ENCODE assay signal across 8 cellular contexts in the genomic region with DNA sequence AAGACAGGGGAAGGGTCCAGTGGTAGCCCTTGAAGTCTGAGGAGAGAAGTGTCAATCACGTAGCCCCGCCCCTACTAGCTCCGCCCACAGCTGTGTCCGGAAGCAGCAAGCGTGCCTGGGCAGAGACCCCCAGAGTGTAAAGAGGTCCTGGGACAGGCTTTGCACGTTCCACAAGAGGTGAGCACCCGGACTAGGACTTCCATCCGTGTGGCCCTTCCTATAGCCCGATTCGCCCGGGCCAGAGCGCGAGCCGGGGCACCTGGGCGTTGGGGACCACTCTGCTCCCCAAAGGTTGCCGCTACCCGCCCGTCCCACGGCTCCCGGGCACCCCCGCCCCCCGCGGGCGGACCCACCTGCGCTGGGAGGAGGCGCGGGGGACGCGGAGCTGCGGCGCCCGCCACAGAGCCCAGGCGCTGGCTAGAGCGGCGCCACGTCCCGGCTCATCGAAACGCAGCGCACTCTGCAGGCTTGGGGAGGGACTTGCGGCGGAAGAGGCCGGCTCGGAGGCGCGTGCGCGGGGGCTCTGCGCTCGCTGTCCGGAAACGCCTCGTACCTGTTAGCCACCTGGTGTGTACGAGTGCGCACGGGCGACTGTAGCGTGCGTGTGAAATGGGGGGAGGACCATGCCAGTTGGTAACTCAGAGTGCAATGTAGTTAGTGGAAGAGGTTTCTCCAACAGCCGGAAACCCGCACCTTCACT. TPM values are rescaled to one million over a fixed set of nuclear protein-coding genes. Genes with fewer than 3 reads are reported as not detected.
A peak's percentile ranks its signal among the peaks of the same experiment; 100 is the strongest.
DNase-seq lines count a peak whose midpoint lies in the region; ATAC-seq, FAIRE-seq and TF ChIP-seq lines count a peak whose summit lies in the region.

A gene with protein sequence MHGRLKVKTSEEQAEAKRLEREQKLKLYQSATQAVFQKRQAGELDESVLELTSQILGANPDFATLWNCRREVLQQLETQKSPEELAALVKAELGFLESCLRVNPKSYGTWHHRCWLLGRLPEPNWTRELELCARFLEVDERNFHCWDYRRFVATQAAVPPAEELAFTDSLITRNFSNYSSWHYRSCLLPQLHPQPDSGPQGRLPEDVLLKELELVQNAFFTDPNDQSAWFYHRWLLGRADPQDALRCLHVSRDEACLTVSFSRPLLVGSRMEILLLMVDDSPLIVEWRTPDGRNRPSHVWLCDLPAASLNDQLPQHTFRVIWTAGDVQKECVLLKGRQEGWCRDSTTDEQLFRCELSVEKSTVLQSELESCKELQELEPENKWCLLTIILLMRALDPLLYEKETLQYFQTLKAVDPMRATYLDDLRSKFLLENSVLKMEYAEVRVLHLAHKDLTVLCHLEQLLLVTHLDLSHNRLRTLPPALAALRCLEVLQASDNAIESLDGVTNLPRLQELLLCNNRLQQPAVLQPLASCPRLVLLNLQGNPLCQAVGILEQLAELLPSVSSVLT (minus strand): TSS at position 464 of the 700 bp plus-strand sequence. CDS start 482 bp downstream, outside the sequence.

- H3K4me3 ChIP-seq in AG04449 (ENCODE audit: low read depth, low read length) (peak within 1 kb of the TSS; percentile 98), WI38 (ENCODE audit: low read depth, low read length) (peak within 1 kb of the TSS; percentile 92), bronchial epithelial cell (ENCODE audit: low read depth, low read length) (peak within 1 kb of the TSS; percentile 82)

- POLR2A ChIA-PET in AG04449 (lab: Yijun Ruan, JAX): interaction anchor here (0.9 to 2.2 kb wide), 10 partner anchors 9 to 83 kb away, joined by 3 to 27 read pairs (median 4); partner anchors contain the start of genes CHMP4A, CIDEB, DHRS1 and IPO4

- FAIRE-seq in bronchial epithelial cell (lab: Jason Lieb, UNC): no peak

- DNase-seq in AG04449 (ENCODE audit: low read depth, low spot score) (no peak), NCI-H2196 (lab: John Stamatoyannopoulos, UW; ENCODE audit: unreplicated experiment) (peak; percentile 92), bronchial epithelial cell (ENCODE audit: low read depth) (peak; percentile 78), inferior parietal cortex (ENCODE audit: extremely low spot score) (peak; percentile 88)
- peak; percentile 75 to 76 for DNase-seq in stimulated activated CD4-positive, alpha-beta T cell treated with anti-CD3 and anti-CD28 coated beads, Interleukin-12 subunit alpha, Interleukin-12 subunit beta, amount 100 ng/mL, for 24 hours (ENCODE audit: low read depth in 2 of 2)

- H3K27me3 ChIP-seq in bronchial epithelial cell (ENCODE audit: control insufficient read depth, insufficient read depth, low read length): no peaks in the 10 kb centered on the region

- ATAC-seq in GM18870 (IDR thresholded peaks at IDR 0.05; ENCODE audit: unreplicated experiment): peak; percentile 46
- ATAC-seq in HG03135 (IDR thresholded peaks at IDR 0.05; ENCODE audit: unreplicated experiment): peak; percentile 88

- TF ChIP-seq CTCF in AG04449 (IDR thresholded peaks at IDR 0.05; ENCODE audit: insufficient read depth, low read length, missing control alignments): peak; percentile 97
- TF ChIP-seq CTCF in WI38 (IDR thresholded peaks at IDR 0.05; ENCODE audit: low read depth, low read length): peak; percentile 59
- TF ChIP-seq CTCF in bronchial epithelial cell (IDR thresholded peaks at IDR 0.05; ENCODE audit: insufficient read depth, low read length, severe bottlenecking): peak; percentile 91

- peaks cover 27% of the 10 kb centered on the region for H3K36me3 ChIP-seq in bronchial epithelial cell (ENCODE audit: control insufficient read depth, insufficient read depth, low read length)

- CTCF ChIA-PET in AG04449 (lab: Yijun Ruan, JAX): interaction anchor here (0.6 to 6.1 kb wide), 22 partner anchors 10 to 166 kb away, joined by 3 to 57 read pairs (median 6); partner anchors contain the start of genes CHMP4A, CIDEB, DHRS1 and IRF9

RNA-seq across cellular contexts. Expression of the gene that starts here (rescaled TPM):
- total RNA-seq in bronchial epithelial cell: 32.6 and 58.9 TPM in 2 replicates
